Comparison of ENCODE assay signal across 13 cellular contexts in the genomic region with DNA sequence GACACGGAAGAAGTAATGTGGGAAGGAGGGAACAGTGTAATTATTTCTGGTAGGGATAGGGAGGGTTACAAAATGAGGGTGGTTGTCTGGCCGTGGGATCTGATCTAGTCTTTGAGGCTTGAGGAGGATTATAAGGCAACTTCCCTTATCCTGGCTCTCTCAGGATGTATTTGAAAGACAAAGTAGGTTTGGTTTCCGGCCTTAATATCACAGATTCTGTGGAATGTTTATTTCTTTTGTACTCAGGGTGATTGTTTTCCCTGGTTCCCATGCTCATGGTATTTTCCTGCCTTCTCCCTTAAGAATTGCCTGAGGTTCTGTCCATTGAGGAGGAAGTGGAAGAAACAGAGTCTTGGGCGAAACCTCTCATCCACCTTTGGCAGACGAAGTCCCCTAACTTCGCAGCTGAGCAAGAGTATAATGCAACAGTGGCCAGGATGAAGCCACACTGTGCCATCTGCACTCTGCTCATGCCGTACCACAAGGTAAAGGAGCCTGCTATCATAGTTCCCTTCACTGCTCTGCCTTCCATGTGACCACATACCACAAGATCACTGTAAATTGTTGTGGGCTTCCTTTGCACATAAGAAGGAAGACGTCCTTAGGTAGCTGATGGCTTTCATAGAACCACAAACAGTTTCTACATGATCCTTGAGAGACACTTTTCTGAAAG.
A peak's percentile ranks its signal among the peaks of the same experiment; 100 is the strongest.
DNase-seq lines count a peak whose midpoint lies in the region; ATAC-seq and TF ChIP-seq lines count a peak whose summit lies in the region.
"Had no signal": no experiment of that assay in that cellular context is flagged by ENCODE, and none has a peak within 500 bp of the region (broad histone marks: within the 10 kb centered on the region; RNA-seq: fewer than 3 reads in every experiment).

No MANE protein-coding gene starts in this region.

- no peaks in the 10 kb centered on the region for H3K9me3 ChIP-seq in T-helper 17 cell (ENCODE audit: control insufficient read depth, low read length, poor library complexity, severe bottlenecking)
- H3K9me3 ChIP-seq: A549, adrenal gland had no signal

- H3K4me1 Mint-ChIP-seq in activated CD4-positive, alpha-beta memory T cell treated with anti-CD3 and anti-CD28 coated beads, Interleukin-2, amount 10 ng/mL, durations not matched to agents 7 days and 5 days = peaks cover 14% of the 10 kb centered on the region
- no peaks in the 10 kb centered on the region for H3K4me1 Mint-ChIP-seq in activated CD4-positive, alpha-beta memory T cell treated with anti-CD3 and anti-CD28 coated beads for 36 hours (ENCODE audit: low read depth)
- peaks cover 5% of the 10 kb centered on the region for H3K4me1 Mint-ChIP-seq in T-helper 17 cell
- H3K4me1 Mint-ChIP-seq in natural killer cell treated with Interleukin-12 subunit alpha and Interleukin-12 subunit beta and Interleukin-15 and Interleukin-18, amount 100 ng/mL, for 72 hours (ENCODE audit: low read depth in 2 of 2) = peaks cover 13 to 15% of the 10 kb centered on the region in 2 donors

- no peak for TF ChIP-seq CTCF in brain microvascular endothelial cell (IDR thresholded peaks at IDR 0.05; ENCODE audit: low read depth, low read length, missing control alignments)

- H3K27me3 Mint-ChIP-seq in activated CD4-positive, alpha-beta memory T cell treated with anti-CD3 and anti-CD28 coated beads, Interleukin-2, amount 10 ng/mL, durations not matched to agents 7 days and 5 days = no peaks in the 10 kb centered on the region
- H3K27me3 Mint-ChIP-seq in activated CD4-positive, alpha-beta memory T cell treated with anti-CD3 and anti-CD28 coated beads for 36 hours = no peaks in the 10 kb centered on the region
- no peaks in the 10 kb centered on the region for H3K27me3 Mint-ChIP-seq in T-helper 17 cell
- no peaks in the 10 kb centered on the region for H3K27me3 Mint-ChIP-seq in natural killer cell treated with Interleukin-12 subunit alpha and Interleukin-12 subunit beta and Interleukin-15 and Interleukin-18, amount 100 ng/mL, for 72 hours

- peaks cover 2% of the 10 kb centered on the region for H3K9me3 Mint-ChIP-seq in activated CD4-positive, alpha-beta memory T cell treated with anti-CD3 and anti-CD28 coated beads, Interleukin-2, amount 10 ng/mL, durations not matched to agents 7 days and 5 days
- peaks cover 6% of the 10 kb centered on the region for H3K9me3 Mint-ChIP-seq in activated CD4-positive, alpha-beta memory T cell treated with anti-CD3 and anti-CD28 coated beads for 36 hours
- H3K9me3 Mint-ChIP-seq in natural killer cell treated with Interleukin-12 subunit alpha and Interleukin-12 subunit beta and Interleukin-15 and Interleukin-18, amount 100 ng/mL, for 72 hours = no peaks in the 10 kb centered on the region

- CTCF ChIA-PET in activated CD4-positive, alpha-beta memory T cell treated with anti-CD3 and anti-CD28 coated beads, Interleukin-2, amount 10 ng/mL, durations not matched to agents 7 days and 5 days (lab: Charles Lee) = interaction anchor here (1.1 kb wide), 1 partner anchor 184 kb away, joined by 3 read pairs; no protein-coding TSS in a partner anchor
- CTCF ChIA-PET in activated CD4-positive, alpha-beta memory T cell treated with anti-CD3 and anti-CD28 coated beads for 36 hours (lab: Charles Lee) = interaction anchor here (0.6 kb wide), 1 partner anchor 957 kb away, joined by 3 read pairs; no protein-coding TSS in a partner anchor

- no peak overlapping the region for H3K4me3 ChIP-seq in brain microvascular endothelial cell (ENCODE audit: low read depth, low read length)
- H3K4me3 ChIP-seq: A549, adrenal gland had no signal

- no peak overlapping the region for H3K27ac ChIP-seq in brain microvascular endothelial cell
- H3K27ac ChIP-seq: A549, adrenal gland had no signal

- peaks cover 60% of the 10 kb centered on the region for H3K36me3 Mint-ChIP-seq in activated CD4-positive, alpha-beta memory T cell treated with anti-CD3 and anti-CD28 coated beads, Interleukin-2, amount 10 ng/mL, durations not matched to agents 7 days and 5 days (ENCODE audit: low read depth)
- peaks cover 43% of the 10 kb centered on the region for H3K36me3 Mint-ChIP-seq in activated CD4-positive, alpha-beta memory T cell treated with anti-CD3 and anti-CD28 coated beads for 36 hours
- H3K36me3 Mint-ChIP-seq in T-helper 17 cell (ENCODE audit: low read depth) = peaks cover 12% of the 10 kb centered on the region
- peaks cover 13% of the 10 kb centered on the region for H3K36me3 Mint-ChIP-seq in natural killer cell treated with Interleukin-12 subunit alpha and Interleukin-12 subunit beta and Interleukin-15 and Interleukin-18, amount 100 ng/mL, for 72 hours

- intact Hi-C loops in activated CD4-positive, alpha-beta memory T cell treated with anti-CD3 and anti-CD28 coated beads for 36 hours (cut with micrococcal nuclease) = no loop called here

- no peaks in the 10 kb centered on the region for H3K27me3 ChIP-seq in brain microvascular endothelial cell (replicated peaks)
- H3K27me3 ChIP-seq: adrenal gland had no signal

- no peak overlapping the region for H3K4me3 Mint-ChIP-seq in activated CD4-positive, alpha-beta memory T cell treated with anti-CD3 and anti-CD28 coated beads, Interleukin-2, amount 10 ng/mL, durations not matched to agents 7 days and 5 days
- H3K4me3 Mint-ChIP-seq in activated CD4-positive, alpha-beta memory T cell treated with anti-CD3 and anti-CD28 coated beads for 36 hours = no peak overlapping the region
- H3K4me3 Mint-ChIP-seq in T-helper 17 cell = peak overlapping the region; percentile 15
- no peak overlapping the region for H3K4me3 Mint-ChIP-seq in natural killer cell treated with Interleukin-12 subunit alpha and Interleukin-12 subunit beta and Interleukin-15 and Interleukin-18, amount 100 ng/mL, for 72 hours

- ATAC-seq in HG03139 (IDR thresholded peaks at IDR 0.05; ENCODE audit: unreplicated experiment) (peak; percentile 67), T-helper 17 cell (peak; percentile 60)
- peak; percentile 81 to 89 for ATAC-seq in natural killer cell treated with Interleukin-12 subunit alpha and Interleukin-12 subunit beta and Interleukin-15 and Interleukin-18, amount 100 ng/mL, for 72 hours
- ATAC-seq: A549 had no signal

- POLR2A ChIA-PET in activated CD4-positive, alpha-beta memory T cell treated with anti-CD3 and anti-CD28 coated beads, Interleukin-2, amount 10 ng/mL, durations not matched to agents 7 days and 5 days (lab: Charles Lee) = no interaction called here
- POLR2A ChIA-PET in activated CD4-positive, alpha-beta memory T cell treated with anti-CD3 and anti-CD28 coated beads for 36 hours (lab: Charles Lee) = no interaction called here

- DNase-seq in activated CD4-positive, alpha-beta memory T cell treated with anti-CD3 and anti-CD28 coated beads, Interleukin-2, amount 10 ng/mL, durations not matched to agents 7 days and 5 days = peak; percentile 22
- DNase-seq in activated CD4-positive, alpha-beta memory T cell treated with anti-CD3 and anti-CD28 coated beads for 36 hours = no peak
- no peak for DNase-seq in T-helper 17 cell
- no peak for DNase-seq in natural killer cell treated with Interleukin-12 subunit alpha and Interleukin-12 subunit beta and Interleukin-15 and Interleukin-18, amount 100 ng/mL, for 72 hours (ENCODE audit: low spot score)
- DNase-seq in NCI-H2171 treated with DMSO at 0.1 percent for 48 hours (lab: John Stamatoyannopoulos, UW) = no peak
- no peak for DNase-seq in NCI-H2171 (lab: John Stamatoyannopoulos, UW)
- DNase-seq in brain microvascular endothelial cell = no peak
- DNase-seq: adrenal gland; EL; stimulated activated CD4-positive, alpha-beta T cell treated with anti-CD3 and anti-CD28 coated beads, Interleukin-2, amount 100 ng/mL, for 24 hours; substantia nigra had no signal

- H3K27ac Mint-ChIP-seq in activated CD4-positive, alpha-beta memory T cell treated with anti-CD3 and anti-CD28 coated beads, Interleukin-2, amount 10 ng/mL, durations not matched to agents 7 days and 5 days = no peak overlapping the region
- no peak overlapping the region for H3K27ac Mint-ChIP-seq in activated CD4-positive, alpha-beta memory T cell treated with anti-CD3 and anti-CD28 coated beads for 36 hours
- H3K27ac Mint-ChIP-seq in T-helper 17 cell = no peak overlapping the region
- H3K27ac Mint-ChIP-seq in natural killer cell treated with Interleukin-12 subunit alpha and Interleukin-12 subunit beta and Interleukin-15 and Interleukin-18, amount 100 ng/mL, for 72 hours = peak overlapping the region in 1 of 2 donors; percentile 37

- no peaks in the 10 kb centered on the region for H3K36me3 ChIP-seq in brain microvascular endothelial cell (replicated peaks)

- in situ Hi-C loops in brain microvascular endothelial cell (cut with HindIII; ENCODE audit: low pct_ligation_motif_present, low sequenced_read_pairs) = no loop called here
